Comparison of ENCODE assay signal across 17 cellular contexts in genomic region chr1:50421366-50421748, GRCh38. TPM values are rescaled to one million over a fixed set of nuclear protein-coding genes. Genes with fewer than 3 reads are reported as not detected.
DNase-seq lines count a peak whose midpoint lies in the region; ATAC-seq and TF ChIP-seq lines count a peak whose summit lies in the region.
"Had no signal": no experiment of that assay in that cellular context is flagged by ENCODE, and none has a peak within 500 bp of the region (broad histone marks: within the 10 kb centered on the region; RNA-seq: fewer than 3 reads in every experiment).

No MANE protein-coding gene starts in this region.

- H3K27me3 Mint-ChIP-seq in activated T-helper 17 cell treated with anti-CD3 and anti-CD28 coated beads, Interleukin-2, amount 50 U/mL, for 72 hours, result peaks cover 69% of the 10 kb centered on the region
- peaks cover 75 to 86% (median 78%) of the 10 kb centered on the region in 5 donors for H3K27me3 Mint-ChIP-seq in naive thymus-derived CD4-positive, alpha-beta T cell

- peaks cover 30% of the 10 kb centered on the region for H3K36me3 Mint-ChIP-seq in activated T-helper 17 cell treated with anti-CD3 and anti-CD28 coated beads, Interleukin-2, amount 50 U/mL, for 72 hours (ENCODE audit: low read depth)
- H3K36me3 Mint-ChIP-seq in naive thymus-derived CD4-positive, alpha-beta T cell, result peaks cover 0 to 10% (median 0%) of the 10 kb centered on the region in 5 donors

- H3K36me3 ChIP-seq in BLaER1 (no peaks in the 10 kb centered on the region), ES-I3 (ENCODE audit: insufficient read depth, low read length) (no peaks in the 10 kb centered on the region), SK-N-SH (replicated peaks in 1 of 2; ENCODE audit: control insufficient read depth in 1 of 2, insufficient read depth in 2 of 2, low read length in 1 of 2) (no peaks in the 10 kb centered on the region), upper lobe of right lung (no peaks in the 10 kb centered on the region)
- no peaks in the 10 kb centered on the region for H3K36me3 ChIP-seq in naive thymus-derived CD4-positive, alpha-beta T cell (ENCODE audit: control insufficient read depth in 2 of 3, insufficient read depth in 3 of 3, low read length in 3 of 3)
- H3K36me3 ChIP-seq: stomach had no signal

- no peaks in the 10 kb centered on the region for H3K9me3 Mint-ChIP-seq in activated T-helper 17 cell treated with anti-CD3 and anti-CD28 coated beads, Interleukin-2, amount 50 U/mL, for 72 hours
- H3K9me3 Mint-ChIP-seq in naive thymus-derived CD4-positive, alpha-beta T cell, result peaks cover 0 to 10% (median 0%) of the 10 kb centered on the region in 11 donors

- ATAC-seq in activated T-helper 17 cell treated with anti-CD3 and anti-CD28 coated beads, Interleukin-2, amount 50 U/mL, for 72 hours (replicated peaks), result no peak
- ATAC-seq in naive thymus-derived CD4-positive, alpha-beta T cell, result no peak
- no peak for ATAC-seq in upper lobe of right lung
- ATAC-seq: K562 had no signal

- H2AFZ ChIP-seq in SK-N-SH (ENCODE audit: low read depth), result no peak overlapping the region

- H3K9ac ChIP-seq in BLaER1, result no peak overlapping the region
- peak overlapping the region; percentile 29; the same call in 1 of the 2 replicates for H3K9ac ChIP-seq in ES-I3 (ENCODE audit: low read depth, low read length)
- H3K9ac ChIP-seq in SK-N-SH, result no peak overlapping the region
- H3K9ac ChIP-seq: BLaER1 treated with 17β-estradiol and CSF1 and Interleukin-3, amounts not matched to agents 10 nM and 100 nM had no signal

- CTCF ChIA-PET in naive thymus-derived CD4-positive, alpha-beta T cell (lab: Charles Lee), result no interaction called here
- CTCF ChIA-PET in SK-N-SH (lab: Yijun Ruan, JAX), result interaction anchor here (0.7 to 4.2 kb wide), 6 partner anchors 8 to 283 kb away, joined by 3 to 17 read pairs (median 4); no protein-coding TSS in a partner anchor

- intact Hi-C loops in naive thymus-derived CD4-positive, alpha-beta T cell (cut with micrococcal nuclease), result loop anchor here in 1 of 2 donors (5.0 kb wide), 1 partner anchor 186 kb away; no protein-coding TSS in a partner anchor
- intact Hi-C loops in upper lobe of right lung (cut with DNase I), result no loop called here

- no peaks in the 10 kb centered on the region for H3F3A ChIP-seq in SK-N-SH (replicated peaks; ENCODE audit: insufficient read depth)

- no peaks in the 10 kb centered on the region for H3K79me2 ChIP-seq in SK-N-SH (ENCODE audit: insufficient read depth)

- peaks cover 100% of the 10 kb centered on the region for H3K27me3 ChIP-seq in BLaER1
- peaks cover 4 to 22% of the 10 kb centered on the region in 2 donors for H3K27me3 ChIP-seq in naive thymus-derived CD4-positive, alpha-beta T cell (ENCODE audit: control insufficient read depth in 2 of 2, insufficient read depth in 2 of 2, low read length in 2 of 2)
- H3K27me3 ChIP-seq in SK-N-SH (ENCODE audit: insufficient read depth), result peaks cover 97% of the 10 kb centered on the region
- H3K27me3 ChIP-seq in upper lobe of right lung, result peaks cover 98% of the 10 kb centered on the region

- H4K20me1 ChIP-seq in BLaER1 (no peaks in the 10 kb centered on the region), SK-N-SH (ENCODE audit: insufficient read depth) (peaks cover 21% of the 10 kb centered on the region; the same call in 1 of the 2 replicates)

- POLR2A ChIA-PET in naive thymus-derived CD4-positive, alpha-beta T cell (lab: Charles Lee), result no interaction called here
- POLR2A ChIA-PET in SK-N-SH (lab: Yijun Ruan, JAX), result no interaction called here

- no peaks in the 10 kb centered on the region for H3K9me2 ChIP-seq in SK-N-SH

- 11% methylated on average over 7 of the region's 38 CpGs for WGBS in SK-N-SH (ENCODE audit: low lambda C conversion rate)

- H3K27ac ChIP-seq in BLaER1 (no peak overlapping the region), SK-N-SH (ENCODE audit: low read depth in 2 of 2, low read length in 1 of 2) (no peak overlapping the region), upper lobe of right lung (no peak overlapping the region)
- no peak overlapping the region for H3K27ac ChIP-seq in naive thymus-derived CD4-positive, alpha-beta T cell (ENCODE audit: low read depth, low read length)
- H3K27ac ChIP-seq: BLaER1 treated with 17β-estradiol and CSF1 and Interleukin-3, amounts not matched to agents 10 nM and 100 nM; dorsolateral prefrontal cortex; stomach had no signal

- peaks cover 35% of the 10 kb centered on the region for H3K4me1 Mint-ChIP-seq in activated T-helper 17 cell treated with anti-CD3 and anti-CD28 coated beads, Interleukin-2, amount 50 U/mL, for 72 hours
- H3K4me1 Mint-ChIP-seq in naive thymus-derived CD4-positive, alpha-beta T cell, result peaks cover 28 to 70% (median 50%) of the 10 kb centered on the region in 7 donors

- peak overlapping the region; percentile 33; the same call in 1 of the 2 replicates for H3K4me3 ChIP-seq in BLaER1
- no peak overlapping the region for H3K4me3 ChIP-seq in naive thymus-derived CD4-positive, alpha-beta T cell (ENCODE audit: low read length)
- H3K4me3 ChIP-seq in SK-N-SH (ENCODE audit: low read depth in 2 of 2, low read length in 1 of 2), result no peak overlapping the region
- no peak overlapping the region for H3K4me3 ChIP-seq in upper lobe of right lung
- H3K4me3 ChIP-seq: BLaER1 treated with 17β-estradiol and CSF1 and Interleukin-3, amounts not matched to agents 10 nM and 100 nM; K562 had no signal

- no peak overlapping the region for H3K4me2 ChIP-seq in BLaER1
- H3K4me2 ChIP-seq in SK-N-SH, result no peak overlapping the region
- H3K4me2 ChIP-seq: BLaER1 treated with 17β-estradiol and CSF1 and Interleukin-3, amounts not matched to agents 10 nM and 100 nM had no signal

- H3K4me1 ChIP-seq in BLaER1, result no peaks in the 10 kb centered on the region
- H3K4me1 ChIP-seq in ES-I3 (ENCODE audit: insufficient read depth, low read length), result peaks cover 2% of the 10 kb centered on the region; the same call in 1 of the 2 replicates
- H3K4me1 ChIP-seq in naive thymus-derived CD4-positive, alpha-beta T cell (ENCODE audit: control insufficient read depth in 2 of 2, insufficient read depth in 2 of 2, low read length in 2 of 2), result no peaks in the 10 kb centered on the region
- H3K4me1 ChIP-seq in SK-N-SH (ENCODE audit: control insufficient read depth in 1 of 2, insufficient read depth in 2 of 2, low read depth in 1 of 2, low read length in 1 of 2), result peaks cover 7 to 22% of the 10 kb centered on the region in 2 experiments; a peak in 1 of 4 replicates
- peaks cover 37% of the 10 kb centered on the region for H3K4me1 ChIP-seq in upper lobe of right lung
- H3K4me1 ChIP-seq: BLaER1 treated with 17β-estradiol and CSF1 and Interleukin-3, amounts not matched to agents 10 nM and 100 nM had no signal

- peak overlapping the region; percentile 81 for H3K4me3 Mint-ChIP-seq in activated T-helper 17 cell treated with anti-CD3 and anti-CD28 coated beads, Interleukin-2, amount 50 U/mL, for 72 hours
- H3K4me3 Mint-ChIP-seq in naive thymus-derived CD4-positive, alpha-beta T cell, result peak overlapping the region in 7 of 10 donors; percentile 5 to 63 (median 51)

- DNase-seq in naive thymus-derived CD4-positive, alpha-beta T cell, result no peak
- DNase-seq in SK-N-SH (no peak), upper lobe of right lung (no peak), putamen (ENCODE audit: low spot score) (no peak), NOMO-1 treated with DMSO at 0.1 percent for 48 hours (lab: John Stamatoyannopoulos, UW; ENCODE audit: unreplicated experiment) (no peak)
- DNase-seq: DND-41; dorsolateral prefrontal cortex; NCI-H510A; stimulated activated CD4-positive, alpha-beta T cell treated with anti-CD3 and anti-CD28 coated beads, Interleukin-4, amount 100 ng/mL, for 24 hours; stomach; T1000 had no signal

- H3K9me3 ChIP-seq in BLaER1 (peaks cover 98% of the 10 kb centered on the region), ES-I3 (ENCODE audit: control insufficient read depth, insufficient read depth, low read length) (no peaks in the 10 kb centered on the region), SK-N-SH (no peaks in the 10 kb centered on the region), upper lobe of right lung (no peaks in the 10 kb centered on the region)
- H3K9me3 ChIP-seq in naive thymus-derived CD4-positive, alpha-beta T cell (ENCODE audit: control insufficient read depth in 2 of 3, low read length in 3 of 3), result no peaks in the 10 kb centered on the region

- no peak for TF ChIP-seq EP300 in SK-N-SH (IDR thresholded peaks at IDR 0.05; ENCODE audit: borderline replicate concordance in 1 of 2, low read depth in 1 of 2, low read length in 1 of 2)

- H3K27ac Mint-ChIP-seq in activated T-helper 17 cell treated with anti-CD3 and anti-CD28 coated beads, Interleukin-2, amount 50 U/mL, for 72 hours, result no peak overlapping the region
- H3K27ac Mint-ChIP-seq in naive thymus-derived CD4-positive, alpha-beta T cell, result peak overlapping the region in 1 of 9 donors; percentile 82

- TF ChIP-seq CTCF in SK-N-SH (IDR thresholded peaks at IDR 0.05) (no peak), upper lobe of right lung (IDR thresholded peaks at IDR 0.05) (no peak)

- no peak for TF ChIP-seq RAD21 in SK-N-SH (IDR thresholded peaks at IDR 0.05; ENCODE audit: low read length)

TF ChIP-seq in SK-N-SH, 30 proteins besides CTCF, POLR2A, EP300 and RAD21:
- no peak for TF ChIP-seq ELF1 (IDR thresholded peaks at IDR 0.05)
- TF ChIP-seq IRF3 (IDR thresholded peaks at IDR 0.05; ENCODE audit: low read depth, low read length), result no peak
TF ChIP-seq in SK-N-SH: peak in this region for 0.

RNA-seq across cellular contexts. Expression of gene DMRTA2, which starts 1.9 kb away (rescaled TPM):
- total RNA-seq in activated T-helper 17 cell treated with anti-CD3 and anti-CD28 coated beads, Interleukin-2, amount 50 U/mL, for 72 hours, result not detected
- not detected for total RNA-seq in naive thymus-derived CD4-positive, alpha-beta T cell
- not detected for polyA plus RNA-seq in naive thymus-derived CD4-positive, alpha-beta T cell
- polyA plus RNA-seq in SK-N-SH (2012; rRNA removed), result 0.02 TPM in 1 of 2 replicates, not detected in the other
- 0.01 and 0.03 TPM in 2 replicates for polyA plus RNA-seq in SK-N-SH (2012; cell fraction: cytosol; rRNA removed)
- 0.12 TPM in 2 replicates for polyA plus RNA-seq in SK-N-SH (2012; cell fraction: nucleus; rRNA removed)
- not detected for total RNA-seq in upper lobe of right lung
- total RNA-seq: activated CD8-positive, alpha-beta memory T cell treated with anti-CD3 and anti-CD28 coated beads for 36 hours; K562 had no signal
- polyA plus RNA-seq: K562 had no signal
